In genomic region chr11:57482782-57483569, GRCh38 we compare ENCODE assay signal across 8 cellular contexts. TPM values are rescaled to one million over a fixed set of nuclear protein-coding genes. Genes with fewer than 3 reads are reported as not detected.
DNase-seq lines count a peak whose midpoint lies in the region; ATAC-seq and TF ChIP-seq lines count a peak whose summit lies in the region.

No MANE protein-coding gene starts in this region.

- H3K27me3 Mint-ChIP-seq in WTC11 (ENCODE audit: low read depth) = peaks cover 51% of the 10 kb centered on the region
- H3K27me3 Mint-ChIP-seq in central memory CD8-positive, alpha-beta T cell = peaks cover 17% of the 10 kb centered on the region

- H3K4me3 Mint-ChIP-seq in WTC11 = peak overlapping the region; percentile 72
- H3K4me3 Mint-ChIP-seq in central memory CD8-positive, alpha-beta T cell = no peak overlapping the region

- ATAC-seq in WTC11 (peak; percentile 53), lower lobe of right lung (peak; percentile 70 to 74)
- peak; percentile 45 for ATAC-seq in central memory CD8-positive, alpha-beta T cell (replicated peaks; ENCODE audit: extremely low read depth, poor library complexity, severe bottlenecking)

- TF ChIP-seq CTCF in GM12873 (IDR thresholded peaks at IDR 0.05; ENCODE audit: insufficient read depth, low read depth, low read length, missing control alignments) = peak; percentile 85
- peak; percentile 65 for TF ChIP-seq CTCF in WTC11 (IDR thresholded peaks at IDR 0.05)
- TF ChIP-seq CTCF in lower lobe of right lung (IDR thresholded peaks at IDR 0.05) = peak; percentile 68

- no peak overlapping the region for H3K27ac Mint-ChIP-seq in WTC11
- H3K27ac Mint-ChIP-seq in central memory CD8-positive, alpha-beta T cell (ENCODE audit: low read depth) = no peak overlapping the region

- H3K36me3 Mint-ChIP-seq in WTC11 = peaks cover 17% of the 10 kb centered on the region; the same call in 1 of the 2 replicates
- H3K36me3 Mint-ChIP-seq in central memory CD8-positive, alpha-beta T cell (ENCODE audit: insufficient read depth) = peaks cover 2% of the 10 kb centered on the region

- H3K4me1 ChIP-seq in HUES6 (ENCODE audit: control insufficient read depth, insufficient read depth, low read length) (peaks cover 19% of the 10 kb centered on the region), lower lobe of right lung (peaks cover 17% of the 10 kb centered on the region)

- POLR2A ChIA-PET in WTC11 (lab: Charles Lee) = interaction anchor here (0.5 to 2.3 kb wide), 5 partner anchors 9 to 281 kb away, joined by 3 to 12 read pairs (median 5); no protein-coding TSS in a partner anchor

- H3K27me3 ChIP-seq in HUES6 (ENCODE audit: control insufficient read depth, insufficient read depth, low read length) = peaks cover 41% of the 10 kb centered on the region
- peaks cover 17% of the 10 kb centered on the region for H3K27me3 ChIP-seq in lower lobe of right lung (ENCODE audit: low read depth)

- H3K4me3 ChIP-seq in HUES6 (ENCODE audit: low read depth, low read length) (peak overlapping the region; percentile 76), lower lobe of right lung (peak overlapping the region; percentile 31)

- CTCF ChIA-PET in WTC11 (lab: Charles Lee) = interaction anchor here (0.5 to 9.7 kb wide), 27 partner anchors 8 to 171 kb away, joined by 3 to 260 read pairs (median 4); partner anchors contain the start of genes P2RX3, RTN4RL2 and SLC43A1

- H3K36me3 ChIP-seq in HUES6 (ENCODE audit: control insufficient read depth, insufficient read depth, low read length) (peaks cover 16% of the 10 kb centered on the region), lower lobe of right lung (peaks cover 26% of the 10 kb centered on the region)

- H3K9me3 Mint-ChIP-seq in WTC11 = no peaks in the 10 kb centered on the region
- H3K9me3 Mint-ChIP-seq in central memory CD8-positive, alpha-beta T cell = no peaks in the 10 kb centered on the region

- peaks cover 40% of the 10 kb centered on the region for H3K4me1 Mint-ChIP-seq in WTC11
- peaks cover 25% of the 10 kb centered on the region for H3K4me1 Mint-ChIP-seq in central memory CD8-positive, alpha-beta T cell

- intact Hi-C loops in lower lobe of right lung (cut with DNase I) = no loop called here
- intact Hi-C loops in posterior vena cava (cut with DNase I) = loop anchor here in 1 of 2 donors (5.0 kb wide), 1 partner anchor 136 kb away; no protein-coding TSS in a partner anchor

- H3K27ac ChIP-seq in HUES6 (ENCODE audit: low read depth, low read length) (no peak overlapping the region), lower lobe of right lung (no peak overlapping the region)

- H3K9ac ChIP-seq in HUES6 (ENCODE audit: low read length) = peak overlapping the region; percentile 63

- H3K9me3 ChIP-seq in HUES6 (ENCODE audit: control insufficient read depth, insufficient read depth, low read depth, low read length) (no peaks in the 10 kb centered on the region), lower lobe of right lung (no peaks in the 10 kb centered on the region)

- peak; percentile 78 for DNase-seq in WTC11 (ENCODE audit: low spot score)
- DNase-seq in central memory CD8-positive, alpha-beta T cell (ENCODE audit: low spot score in 2 of 2) = no peak
- peak; percentile 56 for DNase-seq in lower lobe of right lung
- DNase-seq in stimulated activated CD8-positive, alpha-beta memory T cell treated with anti-CD3 and anti-CD28 coated beads, Interleukin-7, amount 100 ng/mL, for 4 hours (ENCODE audit: low read depth in 2 of 2) = peak; percentile 41 to 68
- DNase-seq in posterior vena cava (ENCODE audit: low spot score) = no peak
- no peak for DNase-seq in H4 (ENCODE audit: low spot score)

TF ChIP-seq in WTC11, 78 proteins besides CTCF, POLR2A, EP300 and RAD21 (continues in another document):
- TF ChIP-seq RORB (CRISPR knock-in tag; IDR thresholded peaks at IDR 0.05) (no peak), PRRX2 (CRISPR knock-in tag; IDR thresholded peaks at IDR 0.05) (0 out of 2 replicates have a peak, but pooled peaks have one; percentile 73), MXD4 (CRISPR knock-in tag; IDR thresholded peaks at IDR 0.05; ENCODE audit: borderline replicate concordance) (no peak), NR2C2 (CRISPR knock-in tag; IDR thresholded peaks at IDR 0.05) (no peak), ZNF671 (CRISPR knock-in tag; IDR thresholded peaks at IDR 0.05) (no peak), E2F1 (CRISPR knock-in tag; IDR thresholded peaks at IDR 0.05) (no peak), ZNF512 (CRISPR knock-in tag; IDR thresholded peaks at IDR 0.05; ENCODE audit: borderline replicate concordance) (no peak), GABPB1 (CRISPR knock-in tag; IDR thresholded peaks at IDR 0.05) (no peak), ARID4B (CRISPR knock-in tag; IDR thresholded peaks at IDR 0.05; ENCODE audit: borderline replicate concordance) (peak; percentile 54; the same call in 1 of the 2 replicates), MAX (CRISPR knock-in tag; IDR thresholded peaks at IDR 0.05) (peak; percentile 97)

RNA-seq across cellular contexts. Expression of gene RTN4RL2, which starts 22.6 kb away (rescaled TPM):
- total RNA-seq in WTC11 (2021) = 13.8 to 15.5 TPM (median 14.3 TPM) in 3 replicates
- 4.8 TPM for total RNA-seq in lower lobe of right lung
- 1 to 10 TPM; 2.0 to 2.9 TPM for total RNA-seq in posterior vena cava
- total RNA-seq in H4 (2014; rRNA removed; shearing (Covaris generic)) = 0.64 and 0.89 TPM in 2 replicates

RNA-seq across cellular contexts. Expression of gene SLC43A1, which starts 32.5 kb away (rescaled TPM):
- total RNA-seq in WTC11 (2021) = 20.5 to 27.1 TPM (median 21.5 TPM) in 3 replicates
- 13.2 TPM for total RNA-seq in lower lobe of right lung
- total RNA-seq in posterior vena cava = 10 to 100 TPM in 1 of 2 donors, 1 to 10 TPM in 1; 8.1 to 11.5 TPM
- total RNA-seq in H4 (2014; rRNA removed; shearing (Covaris generic)) = 3.5 and 6.0 TPM in 2 replicates

RNA-seq across cellular contexts. Expression of gene TIMM10, which starts 47.6 kb away (rescaled TPM):
- 63.5 to 92.8 TPM (median 68.4 TPM) in 3 replicates for total RNA-seq in WTC11 (2021)
- total RNA-seq in lower lobe of right lung = 35.3 TPM
- total RNA-seq in posterior vena cava = 10 to 100 TPM; 31.8 to 38.1 TPM
- 111 and 118 TPM in 2 replicates for total RNA-seq in H4 (2014; rRNA removed; shearing (Covaris generic))

RNA-seq across cellular contexts. Expression of gene SMTNL1, which starts 54.4 kb away (rescaled TPM):
- total RNA-seq in WTC11 (2021) (0.26 to 0.39 TPM (median 0.34 TPM) in 3 replicates), lower lobe of right lung (not detected), posterior vena cava (not detected)
- not detected in 2 replicates for total RNA-seq in H4 (2014; rRNA removed; shearing (Covaris generic))

RNA-seq across cellular contexts. Expression of gene SLC43A3, which starts 56.1 kb away (rescaled TPM):
- total RNA-seq in WTC11 (2021) (22.6 to 25.8 TPM (median 25.3 TPM) in 3 replicates), lower lobe of right lung (102 TPM), posterior vena cava (10 to 100 TPM; 72.6 to 84.7 TPM)
- total RNA-seq in H4 (2014; rRNA removed; shearing (Covaris generic)) = 20.4 and 21.3 TPM in 2 replicates

Comparison
In these comparisons a context has a peak if more than half of its experiments do, and no peak if none do; other contexts are left out.
1. DNase-seq: peak in WTC11 (single experiment), lower lobe of right lung (single experiment) and stimulated activated CD8-positive, alpha-beta memory T cell treated with anti-CD3 and anti-CD28 coated beads, Interleukin-7, amount 100 ng/mL, for 4 hours (2 of 2); none in central memory CD8-positive, alpha-beta T cell (0 of 2), posterior vena cava (single experiment) and H4 (single experiment).
2. Peak in every context shown above with its lines, with median percentiles within 50 percentile points of each other: CTCF ChIP-seq and ATAC-seq.